In the genomic region with DNA sequence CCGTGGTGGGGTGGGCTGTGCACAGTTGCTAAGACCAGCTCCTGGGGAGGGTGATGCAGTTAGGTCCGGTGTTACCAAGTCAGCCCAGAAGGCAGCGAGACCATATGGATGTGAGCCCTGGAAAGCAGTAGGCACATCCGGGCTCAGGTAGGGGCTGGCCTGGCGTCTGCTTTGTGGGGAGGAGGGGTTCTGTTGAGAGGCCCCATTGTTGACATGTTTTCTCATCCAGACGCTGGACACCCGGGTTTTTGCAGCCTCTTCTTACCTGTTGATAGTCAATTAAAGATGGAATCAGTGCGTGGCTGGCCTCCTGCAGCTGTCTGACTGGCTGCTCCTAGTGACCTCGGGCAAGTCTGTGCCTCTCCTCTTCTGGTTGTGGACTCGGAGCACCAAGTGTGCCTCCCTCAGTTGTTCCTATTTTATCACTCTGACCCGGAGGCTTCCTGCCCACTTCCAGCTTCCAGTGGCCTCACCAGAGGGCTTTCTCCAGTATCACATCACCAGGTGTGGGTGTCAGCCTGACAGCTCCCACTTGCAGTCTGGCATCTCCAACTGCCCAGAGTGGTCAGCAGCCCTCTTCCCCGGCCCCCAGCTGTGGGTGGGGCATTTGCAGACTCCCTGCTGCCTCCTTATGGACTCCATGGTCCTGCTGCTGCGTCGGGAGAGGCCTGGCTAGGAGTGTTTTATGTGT, we compare ENCODE assay signal across 25 cellular contexts.
"Had no signal": no experiment of that assay in that cellular context is flagged by ENCODE, and none has a peak within 500 bp of the region (broad histone marks: within the 10 kb centered on the region; RNA-seq: fewer than 3 reads in every experiment).

No MANE protein-coding gene starts in this region.

- H3K4me3 ChIP-seq: right lobe of liver, skin epidermis, thoracic aorta, upper lobe of left lung had no signal

- H3K4me1 ChIP-seq: right lobe of liver had no signal

- H3K27me3 Mint-ChIP-seq: activated naive CD4-positive, alpha-beta T cell treated with anti-CD3 and anti-CD28 coated beads, Interleukin-2, amount 50 U/mL, for 24 hours; brain had no signal

- ATAC-seq: left ventricle myocardium superior had no signal

- H3K9me3 ChIP-seq: right lobe of liver, thoracic aorta, upper lobe of left lung had no signal

- DNase-seq: activated CD4-positive, alpha-beta T cell treated with anti-CD3 and anti-CD28 coated beads for 4 hours; activated CD4-positive, alpha-beta T cell treated with anti-CD3 and anti-CD28 coated beads, Interleukin-2, amount 50 U/mL, for 48 hours; activated CD4-positive, CD25-positive, alpha-beta regulatory T cell; activated CD8-positive, alpha-beta memory T cell treated with anti-CD3 and anti-CD28 coated beads, Interleukin-2, amount 50 U/mL, for 48 hours; activated gamma-delta T cell; activated T-cell treated with anti-CD3 and anti-CD28 coated beads, Interleukin-2, amount 50 U/mL, for 48 hours; aorta; central memory CD4-positive, alpha-beta T cell; effector memory CD4-positive, alpha-beta T cell; hypothalamus; left ventricle myocardium superior; occipital lobe; posterior cingulate gyrus; right lobe of liver; stimulated activated CD4-positive, alpha-beta T cell treated with anti-CD3 and anti-CD28 coated beads, Interleukin-1b, Interleukin-23, amount 100 ng/mL, for 48 hours; stimulated activated naive CD4-positive, alpha-beta T cell; T-helper 9 cell; upper lobe of left lung had no signal

- H3K27ac ChIP-seq: right lobe of liver, thoracic aorta, upper lobe of left lung had no signal

- H3K27ac Mint-ChIP-seq: activated naive CD4-positive, alpha-beta T cell treated with anti-CD3 and anti-CD28 coated beads, Interleukin-2, amount 50 U/mL, for 24 hours had no signal

- H3K27me3 ChIP-seq: right lobe of liver, upper lobe of left lung had no signal

- FAIRE-seq: colon, frontal cortex, islet of Langerhans had no signal

- H3K9me3 Mint-ChIP-seq: activated naive CD4-positive, alpha-beta T cell treated with anti-CD3 and anti-CD28 coated beads, Interleukin-2, amount 50 U/mL, for 24 hours had no signal

- H3K4me3 Mint-ChIP-seq: activated naive CD4-positive, alpha-beta T cell treated with anti-CD3 and anti-CD28 coated beads, Interleukin-2, amount 50 U/mL, for 24 hours; brain had no signal
